ENCODE assay signal across 1 cellular context in genomic region chr20:2713285-2713684, GRCh38.
TF ChIP-seq lines count a peak whose summit lies in the region.

No MANE protein-coding gene starts in this region.

TF ChIP-seq in Ishikawa, 13 proteins besides CTCF, POLR2A, EP300 and RAD21 (continued from another document):
- TF ChIP-seq USF1 (IDR thresholded peaks at IDR 0.05) (peak; percentile 11; the same call in 1 of the 2 replicates), MAX (IDR thresholded peaks at IDR 0.05) (no peak), ZBTB7A (IDR thresholded peaks at IDR 0.05; ENCODE audit: low read depth) (no peak)
